16 cellular contexts compared by ENCODE assay signal in the genomic region with DNA sequence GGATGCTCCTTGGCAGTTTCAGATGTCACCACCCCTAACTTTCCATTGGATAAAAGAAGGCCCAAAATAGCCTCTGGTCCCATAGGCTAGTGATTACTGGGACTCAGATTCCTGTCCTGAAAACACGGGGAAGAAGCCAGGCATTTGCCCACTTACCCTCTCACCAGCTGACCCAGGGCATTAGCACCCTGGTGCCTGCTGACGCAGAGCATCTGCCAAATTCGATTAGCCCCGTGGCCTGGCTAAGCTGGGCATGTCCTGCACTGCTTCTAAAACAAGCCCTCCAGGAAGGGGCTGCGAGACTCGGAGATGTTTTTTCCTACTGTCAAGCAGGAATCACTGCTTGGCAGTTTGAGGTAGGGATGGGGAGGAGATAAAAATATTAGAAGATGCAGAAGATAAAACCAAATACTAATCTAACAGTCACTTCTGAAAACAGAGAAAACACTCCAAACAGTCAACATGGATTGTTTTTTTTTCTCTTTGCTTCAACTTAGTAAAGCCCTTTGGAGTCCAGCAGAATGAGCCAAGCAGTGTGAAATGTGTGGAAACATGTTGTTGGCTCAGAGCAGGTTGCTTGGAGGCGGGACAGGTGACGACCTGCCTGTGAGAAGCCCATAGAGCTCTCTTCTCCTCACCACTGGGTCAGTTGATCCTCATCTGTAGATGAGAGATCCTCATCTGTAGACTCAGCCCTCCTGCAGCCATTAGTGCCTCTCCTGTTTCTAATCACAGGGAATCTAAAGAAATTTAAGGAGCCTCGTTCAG. TPM values are rescaled to one million over a fixed set of nuclear protein-coding genes. Genes with fewer than 3 reads are reported as not detected.
"Had no signal": no experiment of that assay in that cellular context is flagged by ENCODE, and none has a peak within 500 bp of the region (broad histone marks: within the 10 kb centered on the region; RNA-seq: fewer than 3 reads in every experiment).

No MANE protein-coding gene starts in this region.

- H3K9me3 ChIP-seq: right lobe of liver had no signal

- ATAC-seq: activated T-helper 17 cell treated with anti-CD3 and anti-CD28 coated beads, Interleukin-2, amount 50 U/mL, for 72 hours; natural killer cell treated with Interleukin-12 subunit alpha and Interleukin-12 subunit beta and Interleukin-15 and Interleukin-18, amount 100 ng/mL, for 72 hours; right lobe of liver; stimulated activated naive CD8-positive, alpha-beta T cell treated with anti-CD3 and anti-CD28 coated beads, Interleukin-15, Interleukin-2, amounts not matched to agents 100 U/mL and 50 U/mL, for 24 hours had no signal

- H3K27ac Mint-ChIP-seq: activated B cell treated with CpG ODN at 0.5 μM for 24 hours; activated naive CD4-positive, alpha-beta T cell treated with anti-CD3 and anti-CD28 coated beads, Interleukin-2, amount 50 U/mL, for 24 hours; activated T-helper 17 cell treated with anti-CD3 and anti-CD28 coated beads, Interleukin-2, amount 50 U/mL, for 72 hours; brain; natural killer cell treated with Interleukin-12 subunit alpha and Interleukin-12 subunit beta and Interleukin-15 and Interleukin-18, amount 100 ng/mL, for 72 hours had no signal

- H3K4me3 ChIP-seq: dorsolateral prefrontal cortex, lung, right lobe of liver had no signal

- H3K27me3 Mint-ChIP-seq: activated B cell treated with CpG ODN at 0.5 μM for 24 hours; activated naive CD4-positive, alpha-beta T cell treated with anti-CD3 and anti-CD28 coated beads, Interleukin-2, amount 50 U/mL, for 24 hours; activated T-helper 17 cell treated with anti-CD3 and anti-CD28 coated beads, Interleukin-2, amount 50 U/mL, for 72 hours; brain; natural killer cell treated with Interleukin-12 subunit alpha and Interleukin-12 subunit beta and Interleukin-15 and Interleukin-18, amount 100 ng/mL, for 72 hours had no signal

- H3K9me3 Mint-ChIP-seq: activated B cell treated with CpG ODN at 0.5 μM for 24 hours; activated naive CD4-positive, alpha-beta T cell treated with anti-CD3 and anti-CD28 coated beads, Interleukin-2, amount 50 U/mL, for 24 hours; activated T-helper 17 cell treated with anti-CD3 and anti-CD28 coated beads, Interleukin-2, amount 50 U/mL, for 72 hours; brain had no signal

- H3K36me3 ChIP-seq: right lobe of liver had no signal

- H3K36me3 Mint-ChIP-seq: brain; natural killer cell treated with Interleukin-12 subunit alpha and Interleukin-12 subunit beta and Interleukin-15 and Interleukin-18, amount 100 ng/mL, for 72 hours had no signal

- DNase-seq: activated B cell treated with CpG ODN at 0.5 μM for 24 hours; activated CD4-positive, alpha-beta T cell treated with anti-CD3 and anti-CD28 coated beads, Interleukin-2, amount 50 U/mL, for 1 hour; activated T-cell treated with anti-CD3 and anti-CD28 coated beads for 4 hours; amniotic stem cell; dorsolateral prefrontal cortex; nucleus accumbens; right lobe of liver; stimulated activated CD8-positive, alpha-beta memory T cell treated with anti-CD3 and anti-CD28 coated beads, Interleukin-4, amount 100 ng/mL, for 48 hours; stimulated activated naive CD8-positive, alpha-beta T cell treated with anti-CD3 and anti-CD28 coated beads, Interleukin-15, Interleukin-2, amounts not matched to agents 100 U/mL and 50 U/mL, for 24 hours; T-helper 1 cell had no signal

- H3K27me3 ChIP-seq: dorsolateral prefrontal cortex, right lobe of liver had no signal

- H3K4me1 ChIP-seq: right lobe of liver had no signal

- H3K4me1 Mint-ChIP-seq: activated B cell treated with CpG ODN at 0.5 μM for 24 hours; activated naive CD4-positive, alpha-beta T cell treated with anti-CD3 and anti-CD28 coated beads, Interleukin-2, amount 50 U/mL, for 24 hours; activated T-helper 17 cell treated with anti-CD3 and anti-CD28 coated beads, Interleukin-2, amount 50 U/mL, for 72 hours had no signal

- H3K4me3 Mint-ChIP-seq: activated B cell treated with CpG ODN at 0.5 μM for 24 hours; activated naive CD4-positive, alpha-beta T cell treated with anti-CD3 and anti-CD28 coated beads, Interleukin-2, amount 50 U/mL, for 24 hours; activated T-helper 17 cell treated with anti-CD3 and anti-CD28 coated beads, Interleukin-2, amount 50 U/mL, for 72 hours; brain; natural killer cell treated with Interleukin-12 subunit alpha and Interleukin-12 subunit beta and Interleukin-15 and Interleukin-18, amount 100 ng/mL, for 72 hours had no signal

- H3K27ac ChIP-seq: dorsolateral prefrontal cortex, right lobe of liver had no signal

RNA-seq across cellular contexts. Expression of gene BDNF, which starts 54.0 kb away (rescaled TPM):
- total RNA-seq: activated B cell treated with CpG ODN at 0.5 μM for 24 hours; activated CD8-positive, alpha-beta memory T cell treated with anti-CD3 and anti-CD28 coated beads for 36 hours; activated T-helper 17 cell treated with anti-CD3 and anti-CD28 coated beads, Interleukin-2, amount 50 U/mL, for 72 hours; natural killer cell treated with Interleukin-12 subunit alpha and Interleukin-12 subunit beta and Interleukin-15 and Interleukin-18, amount 100 ng/mL, for 72 hours had no signal
